27 cellular contexts compared by ENCODE assay signal in the genomic region with DNA sequence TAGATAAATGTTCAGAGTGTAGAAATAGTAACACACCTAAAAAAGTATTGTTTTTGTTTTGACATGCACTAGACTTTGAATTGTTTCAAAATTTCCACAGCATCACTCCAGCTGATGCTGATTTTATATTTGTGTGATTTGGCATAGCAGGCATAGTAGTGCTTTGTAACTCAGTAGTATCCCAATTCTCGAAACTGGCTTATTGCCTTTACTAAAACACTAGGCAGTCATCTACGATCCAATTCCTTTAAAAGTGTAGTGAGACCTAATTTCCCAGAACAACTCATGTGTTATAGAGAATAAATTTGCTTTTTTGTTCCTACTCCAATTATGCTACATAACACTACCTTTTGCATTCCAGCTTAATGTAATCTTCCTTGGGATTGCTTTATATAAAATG.
"Had no signal": no experiment of that assay in that cellular context is flagged by ENCODE, and none has a peak within 500 bp of the region (broad histone marks: within the 10 kb centered on the region; RNA-seq: fewer than 3 reads in every experiment).

No MANE protein-coding gene starts in this region.

- DNase-seq: activated effector memory CD4-positive, alpha-beta T cell treated with anti-CD3 and anti-CD28 coated beads, Interleukin-2, amount 50 U/mL, for 16 hours; activated effector memory CD4-positive, alpha-beta T cell treated with Interleukin-2 at 50 U/mL for 16 hours; activated gamma-delta T cell; activated gamma-delta T cell treated with Interleukin-2 at 50 U/mL for 16 hours; activated naive CD4-positive, alpha-beta T cell; activated naive CD4-positive, alpha-beta T cell treated with anti-CD3 and anti-CD28 coated beads for 36 hours; activated naive CD4-positive, alpha-beta T cell treated with anti-CD3 and anti-CD28 coated beads, Interleukin-2, amount 10 ng/mL, durations not matched to agents 7 days and 5 days; activated naive CD4-positive, alpha-beta T cell treated with anti-CD3 and anti-CD28 coated beads, Interleukin-2, amount 50 U/mL, for 16 hours; activated naive CD4-positive, alpha-beta T cell treated with Interleukin-2 at 50 U/mL for 16 hours; activated naive CD8-positive, alpha-beta T cell treated with anti-CD3 and anti-CD28 coated beads for 36 hours; activated naive CD8-positive, alpha-beta T cell treated with anti-CD3 and anti-CD28 coated beads, Interleukin-2, amount 10 ng/mL, durations not matched to agents 7 days and 5 days; activated naive CD8-positive, alpha-beta T cell treated with anti-CD3 and anti-CD28 coated beads, Interleukin-2, amount 50 U/mL, for 24 hours; activated T-cell treated with anti-CD3 and anti-CD28 coated beads, Interleukin-2, amount 50 U/mL, for 1 hour; activated T-cell treated with anti-CD3 and anti-CD28 coated beads, Interleukin-2, amount 50 U/mL, for 24 hours; activated T-cell treated with anti-CD3 and anti-CD28 coated beads, Interleukin-2, amount 50 U/mL, for 4 hours; activated T-cell treated with anti-CD3 and anti-CD28 coated beads, Interleukin-2, amount 50 U/mL, for 48 hours; activated T-cell treated with anti-CD3 and anti-CD28 coated beads, Interleukin-2, amount 50 U/mL, for 72 hours; adrenal gland; amniotic stem cell; amygdala; anterior cingulate cortex; aorta; body of pancreas; brain microvascular endothelial cell; caudate nucleus; central memory CD4-positive, alpha-beta T cell; cerebellar nuclear complex had no signal
